Comparison of ENCODE assay signal across 23 cellular contexts in the genomic region with DNA sequence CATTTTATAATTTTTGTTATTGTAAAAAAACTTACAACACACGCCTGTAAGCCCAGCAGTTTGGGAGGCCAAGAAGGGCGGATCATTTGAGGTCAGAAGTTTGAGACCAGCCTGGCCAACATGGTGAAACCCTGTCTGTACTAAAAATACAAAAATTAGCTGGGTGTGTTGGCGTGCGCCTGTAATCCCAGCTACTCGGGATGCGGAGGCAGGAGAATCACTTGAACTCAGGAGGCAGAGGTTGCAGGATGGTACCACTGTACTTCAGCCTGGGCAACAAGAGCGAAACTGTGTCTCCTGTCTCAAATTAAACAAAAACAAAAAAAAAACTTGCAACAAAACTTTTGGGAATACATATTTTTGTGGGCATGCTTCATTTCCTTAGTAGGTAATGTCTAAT.
"Had no signal": no experiment of that assay in that cellular context is flagged by ENCODE, and none has a peak within 500 bp of the region (broad histone marks: within the 10 kb centered on the region; RNA-seq: fewer than 3 reads in every experiment).

No MANE protein-coding gene starts in this region.

- H3K27ac ChIP-seq: colonic mucosa, epithelial cell of prostate, esophagus squamous epithelium, gastrocnemius medialis, heart right ventricle, left lung, lower lobe of right lung had no signal

- DNase-seq: colonic mucosa; cortex of kidney; effector CD8-positive, alpha-beta T cell; effector memory CD8-positive, alpha-beta T cell; erythroblast; esophagus squamous epithelium; foreskin fibroblast; foreskin melanocyte; gastrocnemius medialis; glutamatergic neuron; heart right ventricle; hippocampal formation; left cardiac atrium; left lung; left ventricle myocardium superior; lower lobe of right lung; mesendoderm; midbrain had no signal

- H3K36me3 ChIP-seq: colonic mucosa, esophagus squamous epithelium, gastrocnemius medialis, heart right ventricle, left lung, lower lobe of right lung had no signal

- H3K36me3 Mint-ChIP-seq: memory B cell had no signal

- H3K27me3 ChIP-seq: colonic mucosa, gastrocnemius medialis had no signal

- H3K4me1 ChIP-seq: colonic mucosa, esophagus squamous epithelium, gastrocnemius medialis, left lung, lower lobe of right lung had no signal

- H3K9me3 ChIP-seq: colonic mucosa, esophagus squamous epithelium, gastrocnemius medialis, heart right ventricle, left lung, lower lobe of right lung had no signal

- H3K27ac Mint-ChIP-seq: dendritic cell treated with granulocyte-macrophage colony-stimulating factor and Interleukin-4, amounts not matched to agents 40 ng/mL and 50 ng/mL, for 4 days; effector memory CD8-positive, alpha-beta T cell; endodermal cell; memory B cell had no signal

- ATAC-seq: effector memory CD8-positive, alpha-beta T cell; esophagus mucosa; gastrocnemius medialis; heart right ventricle; left cardiac atrium; left lung; left ventricle myocardium superior; lower lobe of right lung had no signal

- H3K4me3 Mint-ChIP-seq: dendritic cell treated with granulocyte-macrophage colony-stimulating factor and Interleukin-4, amounts not matched to agents 40 ng/mL and 50 ng/mL, for 4 days; effector memory CD8-positive, alpha-beta T cell; endodermal cell; memory B cell had no signal

- H3K4me3 ChIP-seq: colonic mucosa, esophagus squamous epithelium, gastrocnemius medialis, heart right ventricle, left lung, lower lobe of right lung had no signal
